ENCODE assay signal across 12 cellular contexts in the genomic region with DNA sequence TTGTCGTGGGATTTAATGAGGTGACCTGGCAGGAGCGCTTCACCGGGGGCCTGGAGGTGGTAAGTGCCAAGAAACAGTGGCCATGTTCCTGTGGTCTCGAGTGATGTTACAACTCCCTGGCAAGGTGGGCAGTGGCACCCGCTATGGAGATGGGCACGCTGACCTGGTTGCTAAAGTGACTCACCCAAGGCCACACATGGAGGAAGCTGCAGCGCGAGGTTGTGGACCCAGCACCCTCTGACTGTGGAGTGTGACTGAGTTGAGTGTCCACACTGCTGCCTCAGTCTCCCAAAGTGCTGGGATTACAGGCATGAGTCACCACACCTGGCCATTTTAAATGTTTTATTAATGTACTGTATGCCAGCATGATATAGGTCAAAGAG.
DNase-seq lines count a peak whose midpoint lies in the region; ATAC-seq and TF ChIP-seq lines count a peak whose summit lies in the region.
"Had no signal": no experiment of that assay in that cellular context is flagged by ENCODE, and none has a peak within 500 bp of the region (broad histone marks: within the 10 kb centered on the region; RNA-seq: fewer than 3 reads in every experiment).

No MANE protein-coding gene starts in this region.

- H3K4me1 ChIP-seq in BLaER1 (peaks cover 30% of the 10 kb centered on the region), RWPE2 (ENCODE audit: insufficient read depth, poor library complexity, severe bottlenecking) (no peaks in the 10 kb centered on the region), upper lobe of right lung (no peaks in the 10 kb centered on the region)
- H3K4me1 ChIP-seq in BLaER1 treated with 17β-estradiol and CSF1 and Interleukin-3, amounts not matched to agents 10 nM and 100 nM, result peaks cover 13 to 33% (median 25%) of the 10 kb centered on the region in 10 experiments
- H3K4me1 ChIP-seq: BE2C had no signal

- DNase-seq in RWPE2 (ENCODE audit: low spot score) (no peak), upper lobe of right lung (no peak), NCI-H345 treated with DMSO at 0.1 percent for 48 hours (lab: John Stamatoyannopoulos, UW; ENCODE audit: unreplicated experiment) (no peak), LoVo (ENCODE audit: low spot score) (no peak)
- DNase-seq: ACHN; BE2C; Calu3; CD4-positive, alpha-beta memory T cell; H9 had no signal

- no peaks in the 10 kb centered on the region for H4K20me1 ChIP-seq in BLaER1
- H4K20me1 ChIP-seq in BLaER1 treated with 17β-estradiol and CSF1 and Interleukin-3, amounts not matched to agents 10 nM and 100 nM, result no peaks in the 10 kb centered on the region

- H3K27ac ChIP-seq in BLaER1 (no peak overlapping the region), RWPE2 (ENCODE audit: poor library complexity, severe bottlenecking) (no peak overlapping the region), upper lobe of right lung (no peak overlapping the region)
- no peak overlapping the region for H3K27ac ChIP-seq in BLaER1 treated with 17β-estradiol and CSF1 and Interleukin-3, amounts not matched to agents 10 nM and 100 nM

- intact Hi-C loops in upper lobe of right lung (cut with DNase I), result no loop called here

- no peak overlapping the region for H3K4me3 ChIP-seq in BLaER1
- no peak overlapping the region for H3K4me3 ChIP-seq in BLaER1 treated with 17β-estradiol and CSF1 and Interleukin-3, amounts not matched to agents 10 nM and 100 nM
- no peak overlapping the region for H3K4me3 ChIP-seq in RWPE2 (ENCODE audit: severe bottlenecking)
- no peak overlapping the region for H3K4me3 ChIP-seq in upper lobe of right lung

- H3K9ac ChIP-seq in BLaER1, result no peak overlapping the region
- H3K9ac ChIP-seq in BLaER1 treated with 17β-estradiol and CSF1 and Interleukin-3, amounts not matched to agents 10 nM and 100 nM, result no peak overlapping the region

- H3K36me3 ChIP-seq in BLaER1 (no peaks in the 10 kb centered on the region), RWPE2 (ENCODE audit: low read depth) (no peaks in the 10 kb centered on the region), upper lobe of right lung (no peaks in the 10 kb centered on the region)
- H3K36me3 ChIP-seq in BLaER1 treated with 17β-estradiol and CSF1 and Interleukin-3, amounts not matched to agents 10 nM and 100 nM, result peaks cover 0 to 3% (median 0%) of the 10 kb centered on the region in 11 experiments; a peak in 1 of 22 replicates
- H3K36me3 ChIP-seq: BE2C had no signal

- ATAC-seq in RWPE2 (ENCODE audit: low read depth) (peak; percentile 14; the same call in 1 of the 3 replicates), esophagus mucosa (peak; percentile 76), upper lobe of right lung (no peak)

- TF ChIP-seq CTCF in RWPE2 (IDR thresholded peaks at IDR 0.05; ENCODE audit: poor library complexity, severe bottlenecking), result no peak
- TF ChIP-seq CTCF in upper lobe of right lung (IDR thresholded peaks at IDR 0.05), result no peak

- peak overlapping the region; percentile 36 for H3K4me2 ChIP-seq in BLaER1
- peak overlapping the region in 8 of 11 experiments; percentile 11 to 50 (median 37); a peak in 14 of 22 replicates for H3K4me2 ChIP-seq in BLaER1 treated with 17β-estradiol and CSF1 and Interleukin-3, amounts not matched to agents 10 nM and 100 nM

- peaks cover 14% of the 10 kb centered on the region for H3K9me3 ChIP-seq in BLaER1
- peaks cover 12 to 18% (median 14%) of the 10 kb centered on the region in 11 experiments; a peak in 21 of 22 replicates for H3K9me3 ChIP-seq in BLaER1 treated with 17β-estradiol and CSF1 and Interleukin-3, amounts not matched to agents 10 nM and 100 nM (replicated peaks in 1 of 11)
- H3K9me3 ChIP-seq in RWPE2 (ENCODE audit: severe bottlenecking), result no peaks in the 10 kb centered on the region
- H3K9me3 ChIP-seq in upper lobe of right lung, result no peaks in the 10 kb centered on the region
- H3K9me3 ChIP-seq: BE2C had no signal

- H3K27me3 ChIP-seq in BLaER1, result no peaks in the 10 kb centered on the region
- H3K27me3 ChIP-seq in BLaER1 treated with 17β-estradiol and CSF1 and Interleukin-3, amounts not matched to agents 10 nM and 100 nM, result no peaks in the 10 kb centered on the region
- H3K27me3 ChIP-seq in RWPE2 (ENCODE audit: insufficient read depth, poor library complexity, severe bottlenecking), result no peaks in the 10 kb centered on the region
- no peaks in the 10 kb centered on the region for H3K27me3 ChIP-seq in upper lobe of right lung
- H3K27me3 ChIP-seq: BE2C had no signal
